ENCODE assay signal across 2 cellular contexts in genomic region chr19:28426110-28426901, GRCh38.
TF ChIP-seq lines count a peak whose summit lies in the region.

No MANE protein-coding gene starts in this region.

TF ChIP-seq in GM23338, 12 proteins besides CTCF, POLR2A, EP300 and RAD21:
- TF ChIP-seq JUNB (IDR thresholded peaks at IDR 0.05; ENCODE audit: unreplicated experiment), result no peak
- TF ChIP-seq ZNF114 (CRISPR knock-in tag; IDR thresholded peaks at IDR 0.05), result no peak
- TF ChIP-seq ZNF331 (CRISPR knock-in tag; IDR thresholded peaks at IDR 0.05; ENCODE audit: low read depth), result no peak
- TF ChIP-seq, protein P1, sequence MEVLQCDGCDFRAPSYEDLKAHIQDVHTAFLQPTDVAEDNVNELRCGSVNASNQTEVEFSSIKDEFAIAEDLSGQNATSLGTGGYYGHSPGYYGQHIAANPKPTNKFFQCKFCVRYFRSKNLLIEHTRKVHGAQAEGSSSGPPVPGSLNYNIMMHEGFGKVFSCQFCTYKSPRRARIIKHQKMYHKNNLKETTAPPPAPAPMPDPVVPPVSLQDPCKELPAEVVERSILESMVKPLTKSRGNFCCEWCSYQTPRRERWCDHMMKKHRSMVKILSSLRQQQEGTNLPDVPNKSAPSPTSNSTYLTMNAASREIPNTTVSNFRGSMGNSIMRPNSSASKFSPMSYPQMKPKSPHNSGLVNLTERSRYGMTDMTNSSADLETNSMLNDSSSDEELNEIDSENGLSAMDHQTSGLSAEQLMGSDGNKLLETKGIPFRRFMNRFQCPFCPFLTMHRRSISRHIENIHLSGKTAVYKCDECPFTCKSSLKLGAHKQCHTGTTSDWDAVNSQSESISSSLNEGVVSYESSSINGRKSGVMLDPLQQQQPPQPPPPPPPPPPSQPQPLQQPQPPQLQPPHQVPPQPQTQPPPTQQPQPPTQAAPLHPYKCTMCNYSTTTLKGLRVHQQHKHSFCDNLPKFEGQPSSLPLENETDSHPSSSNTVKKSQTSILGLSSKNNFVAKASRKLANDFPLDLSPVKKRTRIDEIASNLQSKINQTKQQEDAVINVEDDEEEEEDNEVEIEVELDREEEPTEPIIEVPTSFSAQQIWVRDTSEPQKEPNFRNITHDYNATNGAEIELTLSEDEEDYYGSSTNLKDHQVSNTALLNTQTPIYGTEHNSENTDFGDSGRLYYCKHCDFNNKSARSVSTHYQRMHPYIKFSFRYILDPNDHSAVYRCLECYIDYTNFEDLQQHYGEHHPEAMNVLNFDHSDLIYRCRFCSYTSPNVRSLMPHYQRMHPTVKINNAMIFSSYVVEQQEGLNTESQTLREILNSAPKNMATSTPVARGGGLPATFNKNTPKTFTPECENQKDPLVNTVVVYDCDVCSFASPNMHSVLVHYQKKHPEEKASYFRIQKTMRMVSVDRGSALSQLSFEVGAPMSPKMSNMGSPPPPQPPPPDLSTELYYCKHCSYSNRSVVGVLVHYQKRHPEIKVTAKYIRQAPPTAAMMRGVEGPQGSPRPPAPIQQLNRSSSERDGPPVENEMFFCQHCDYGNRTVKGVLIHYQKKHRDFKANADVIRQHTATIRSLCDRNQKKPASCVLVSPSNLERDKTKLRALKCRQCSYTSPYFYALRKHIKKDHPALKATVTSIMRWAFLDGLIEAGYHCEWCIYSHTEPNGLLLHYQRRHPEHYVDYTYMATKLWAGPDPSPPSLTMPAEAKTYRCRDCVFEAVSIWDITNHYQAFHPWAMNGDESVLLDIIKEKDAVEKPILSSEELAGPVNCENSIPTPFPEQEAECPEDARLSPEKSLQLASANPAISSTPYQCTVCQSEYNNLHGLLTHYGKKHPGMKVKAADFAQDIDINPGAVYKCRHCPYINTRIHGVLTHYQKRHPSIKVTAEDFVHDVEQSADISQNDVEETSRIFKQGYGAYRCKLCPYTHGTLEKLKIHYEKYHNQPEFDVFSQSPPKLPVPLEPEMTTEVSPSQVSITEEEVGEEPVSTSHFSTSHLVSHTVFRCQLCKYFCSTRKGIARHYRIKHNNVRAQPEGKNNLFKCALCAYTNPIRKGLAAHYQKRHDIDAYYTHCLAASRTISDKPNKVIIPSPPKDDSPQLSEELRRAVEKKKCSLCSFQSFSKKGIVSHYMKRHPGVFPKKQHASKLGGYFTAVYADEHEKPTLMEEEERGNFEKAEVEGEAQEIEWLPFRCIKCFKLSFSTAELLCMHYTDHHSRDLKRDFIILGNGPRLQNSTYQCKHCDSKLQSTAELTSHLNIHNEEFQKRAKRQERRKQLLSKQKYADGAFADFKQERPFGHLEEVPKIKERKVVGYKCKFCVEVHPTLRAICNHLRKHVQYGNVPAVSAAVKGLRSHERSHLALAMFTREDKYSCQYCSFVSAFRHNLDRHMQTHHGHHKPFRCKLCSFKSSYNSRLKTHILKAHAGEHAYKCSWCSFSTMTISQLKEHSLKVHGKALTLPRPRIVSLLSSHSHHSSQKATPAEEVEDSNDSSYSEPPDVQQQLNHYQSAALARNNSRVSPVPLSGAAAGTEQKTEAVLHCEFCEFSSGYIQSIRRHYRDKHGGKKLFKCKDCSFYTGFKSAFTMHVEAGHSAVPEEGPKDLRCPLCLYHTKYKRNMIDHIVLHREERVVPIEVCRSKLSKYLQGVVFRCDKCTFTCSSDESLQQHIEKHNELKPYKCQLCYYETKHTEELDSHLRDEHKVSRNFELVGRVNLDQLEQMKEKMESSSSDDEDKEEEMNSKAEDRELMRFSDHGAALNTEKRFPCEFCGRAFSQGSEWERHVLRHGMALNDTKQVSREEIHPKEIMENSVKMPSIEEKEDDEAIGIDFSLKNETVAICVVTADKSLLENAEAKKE (CRISPR knock-in tag; IDR thresholded peaks at IDR 0.05), result no peak
- no peak for TF ChIP-seq POLR2AphosphoS5 (IDR thresholded peaks at IDR 0.05; ENCODE audit: low read depth)
- TF ChIP-seq STAT1 (IDR thresholded peaks at IDR 0.05; ENCODE audit: unreplicated experiment), result no peak
- TF ChIP-seq ETS1 (IDR thresholded peaks at IDR 0.05), result no peak
- TF ChIP-seq CREB1 (CRISPR knock-in tag; IDR thresholded peaks at IDR 0.05; ENCODE audit: low read depth), result no peak
- TF ChIP-seq, protein P2, sequence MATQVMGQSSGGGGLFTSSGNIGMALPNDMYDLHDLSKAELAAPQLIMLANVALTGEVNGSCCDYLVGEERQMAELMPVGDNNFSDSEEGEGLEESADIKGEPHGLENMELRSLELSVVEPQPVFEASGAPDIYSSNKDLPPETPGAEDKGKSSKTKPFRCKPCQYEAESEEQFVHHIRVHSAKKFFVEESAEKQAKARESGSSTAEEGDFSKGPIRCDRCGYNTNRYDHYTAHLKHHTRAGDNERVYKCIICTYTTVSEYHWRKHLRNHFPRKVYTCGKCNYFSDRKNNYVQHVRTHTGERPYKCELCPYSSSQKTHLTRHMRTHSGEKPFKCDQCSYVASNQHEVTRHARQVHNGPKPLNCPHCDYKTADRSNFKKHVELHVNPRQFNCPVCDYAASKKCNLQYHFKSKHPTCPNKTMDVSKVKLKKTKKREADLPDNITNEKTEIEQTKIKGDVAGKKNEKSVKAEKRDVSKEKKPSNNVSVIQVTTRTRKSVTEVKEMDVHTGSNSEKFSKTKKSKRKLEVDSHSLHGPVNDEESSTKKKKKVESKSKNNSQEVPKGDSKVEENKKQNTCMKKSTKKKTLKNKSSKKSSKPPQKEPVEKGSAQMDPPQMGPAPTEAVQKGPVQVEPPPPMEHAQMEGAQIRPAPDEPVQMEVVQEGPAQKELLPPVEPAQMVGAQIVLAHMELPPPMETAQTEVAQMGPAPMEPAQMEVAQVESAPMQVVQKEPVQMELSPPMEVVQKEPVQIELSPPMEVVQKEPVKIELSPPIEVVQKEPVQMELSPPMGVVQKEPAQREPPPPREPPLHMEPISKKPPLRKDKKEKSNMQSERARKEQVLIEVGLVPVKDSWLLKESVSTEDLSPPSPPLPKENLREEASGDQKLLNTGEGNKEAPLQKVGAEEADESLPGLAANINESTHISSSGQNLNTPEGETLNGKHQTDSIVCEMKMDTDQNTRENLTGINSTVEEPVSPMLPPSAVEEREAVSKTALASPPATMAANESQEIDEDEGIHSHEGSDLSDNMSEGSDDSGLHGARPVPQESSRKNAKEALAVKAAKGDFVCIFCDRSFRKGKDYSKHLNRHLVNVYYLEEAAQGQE (IDR thresholded peaks at IDR 0.05; ENCODE audit: unreplicated experiment), result no peak
- no peak for TF ChIP-seq EZH2 (IDR thresholded peaks at IDR 0.05; ENCODE audit: low read depth, unreplicated experiment)
- TF ChIP-seq NANOG (IDR thresholded peaks at IDR 0.05; ENCODE audit: borderline replicate concordance), result no peak
- TF ChIP-seq EZH2phosphoT487 (IDR thresholded peaks at IDR 0.05; ENCODE audit: unreplicated experiment), result no peak

TF ChIP-seq in H1, 55 proteins besides CTCF, POLR2A, EP300 and RAD21:
- TF ChIP-seq SAP30 (IDR thresholded peaks at IDR 0.05; ENCODE audit: insufficient read depth, insufficient replicate concordance, low read length) (no peak), TCF12 (IDR thresholded peaks at IDR 0.05; ENCODE audit: low read depth, low read length) (no peak), FOSL1 (IDR thresholded peaks at IDR 0.05; ENCODE audit: insufficient read depth, low read depth, low read length) (no peak), NANOG (IDR thresholded peaks at IDR 0.05; ENCODE audit: insufficient read depth, low read depth, low read length, poor library complexity, severe bottlenecking) (no peak), HDAC2 (IDR thresholded peaks at IDR 0.05; ENCODE audit: borderline replicate concordance in 1 of 2, low read depth in 2 of 2, low read length in 2 of 2) (no peak), MAFK (IDR thresholded peaks at IDR 0.05; ENCODE audit: low read depth, low read length) (no peak), RBBP5 (IDR thresholded peaks at IDR 0.05; ENCODE audit: borderline replicate concordance, low read depth, low read length) (no peak), CHD2 (IDR thresholded peaks at IDR 0.05; ENCODE audit: low read length) (no peak), CBX8 (IDR thresholded peaks at IDR 0.05; ENCODE audit: borderline replicate concordance, low read depth, low read length) (no peak), KDM5A (IDR thresholded peaks at IDR 0.05; ENCODE audit: low read length) (no peak), ZNF274 (IDR thresholded peaks at IDR 0.05; ENCODE audit: borderline replicate concordance, extremely low read depth, low read length) (no peak), ASH2L (IDR thresholded peaks at IDR 0.05; ENCODE audit: low read length) (no peak), POLR2AphosphoS5 (IDR thresholded peaks at IDR 0.05; ENCODE audit: low read depth, low read length) (no peak), USF2 (IDR thresholded peaks at IDR 0.05; ENCODE audit: low read length) (no peak), JUND (IDR thresholded peaks at IDR 0.05; ENCODE audit: low read length) (no peak)
